Comparison of ENCODE assay signal across 14 cellular contexts in genomic region chr20:4012631-4013030, GRCh38. TPM values are rescaled to one million over a fixed set of nuclear protein-coding genes. Genes with fewer than 3 reads are reported as not detected.
DNase-seq lines count a peak whose midpoint lies in the region; ATAC-seq, FAIRE-seq and TF ChIP-seq lines count a peak whose summit lies in the region.
"Had no signal": no experiment of that assay in that cellular context is flagged by ENCODE, and none has a peak within 500 bp of the region (broad histone marks: within the 10 kb centered on the region; RNA-seq: fewer than 3 reads in every experiment).

No MANE protein-coding gene starts in this region.

- CTCF ChIA-PET in activated CD8-positive, alpha-beta memory T cell treated with anti-CD3 and anti-CD28 coated beads, Interleukin-2, amount 10 ng/mL, durations not matched to agents 7 days and 5 days (lab: Charles Lee) = interaction anchor here (1.6 to 4.7 kb wide), 3 partner anchors 59 to 73 kb away, joined by 7 to 44 read pairs (median 8); no protein-coding TSS in a partner anchor

- H3K4me3 Mint-ChIP-seq in CD14-positive monocyte = no peak overlapping the region
- no peak overlapping the region for H3K4me3 Mint-ChIP-seq in activated CD8-positive, alpha-beta memory T cell treated with anti-CD3 and anti-CD28 coated beads, Interleukin-2, amount 10 ng/mL, durations not matched to agents 7 days and 5 days

- peaks cover 62% of the 10 kb centered on the region for H3K4me1 Mint-ChIP-seq in CD14-positive monocyte
- H3K4me1 Mint-ChIP-seq in activated CD8-positive, alpha-beta memory T cell treated with anti-CD3 and anti-CD28 coated beads, Interleukin-2, amount 10 ng/mL, durations not matched to agents 7 days and 5 days = peaks cover 44% of the 10 kb centered on the region

- DNase-seq in CD14-positive monocyte (ENCODE audit: low spot score) (no peak), NCI-H460 (ENCODE audit: extremely low read depth, low read depth) (peak; percentile 52), epithelial cell of esophagus (ENCODE audit: low read depth) (peak; percentile 45), pons (ENCODE audit: low spot score) (peak; percentile 47), GM12892 (ENCODE audit: insufficient read length) (no peak), hippocampal formation (lab: John Stamatoyannopoulos, UW) (no peak)
- no peak for DNase-seq in activated CD8-positive, alpha-beta memory T cell treated with anti-CD3 and anti-CD28 coated beads, Interleukin-2, amount 10 ng/mL, durations not matched to agents 7 days and 5 days
- DNase-seq in activated CD4-positive, CD25-positive, alpha-beta regulatory T cell treated with anti-CD3 and anti-CD28 coated beads, Interleukin-2, amount 50 U/mL, for 72 hours = no peak
- DNase-seq: aorta, Caco-2, naive B cell had no signal

- H3K27me3 Mint-ChIP-seq in CD14-positive monocyte (ENCODE audit: low read depth in 3 of 3) = peaks cover 0 to 5% (median 0%) of the 10 kb centered on the region in 3 donors
- H3K27me3 Mint-ChIP-seq in activated CD8-positive, alpha-beta memory T cell treated with anti-CD3 and anti-CD28 coated beads, Interleukin-2, amount 10 ng/mL, durations not matched to agents 7 days and 5 days = no peaks in the 10 kb centered on the region
- H3K27me3 Mint-ChIP-seq: naive B cell had no signal

- peaks cover 0 to 2% (median 0%) of the 10 kb centered on the region in 7 donors for H3K9me3 Mint-ChIP-seq in CD14-positive monocyte
- H3K9me3 Mint-ChIP-seq in activated CD8-positive, alpha-beta memory T cell treated with anti-CD3 and anti-CD28 coated beads, Interleukin-2, amount 10 ng/mL, durations not matched to agents 7 days and 5 days (ENCODE audit: low read depth) = no peaks in the 10 kb centered on the region
- H3K9me3 Mint-ChIP-seq: naive B cell had no signal

- no peak overlapping the region for H3K4me3 ChIP-seq in epithelial cell of esophagus (ENCODE audit: low read length)

- intact Hi-C loops in CD14-positive monocyte (cut with micrococcal nuclease) = loop anchor here in 1 of 2 donors (5.0 kb wide), 1 partner anchor 75 kb away; no protein-coding TSS in a partner anchor

- no peak for ATAC-seq in activated CD8-positive, alpha-beta memory T cell treated with anti-CD3 and anti-CD28 coated beads, Interleukin-2, amount 10 ng/mL, durations not matched to agents 7 days and 5 days
- ATAC-seq: Panc1 had no signal

- peaks cover 17 to 25% of the 10 kb centered on the region in 2 donors for H3K36me3 Mint-ChIP-seq in CD14-positive monocyte
- peaks cover 9% of the 10 kb centered on the region for H3K36me3 Mint-ChIP-seq in activated CD8-positive, alpha-beta memory T cell treated with anti-CD3 and anti-CD28 coated beads, Interleukin-2, amount 10 ng/mL, durations not matched to agents 7 days and 5 days

- TF ChIP-seq POLR2A in GM12892 (IDR thresholded peaks at IDR 0.05; ENCODE audit: low read depth, low read length) = no peak

- TF ChIP-seq CTCF in CD14-positive monocyte (IDR thresholded peaks at IDR 0.05) (no peak), epithelial cell of esophagus (IDR thresholded peaks at IDR 0.05; ENCODE audit: insufficient read depth, low read depth, low read length, missing control alignments) (no peak)

- FAIRE-seq in GM12892 (lab: Jason Lieb, UNC) = no peak
- FAIRE-seq: H54, islet of Langerhans had no signal

- H3K27ac Mint-ChIP-seq in CD14-positive monocyte = peak overlapping the region in 5 of 7 donors; percentile 28 to 98 (median 90)
- no peak overlapping the region for H3K27ac Mint-ChIP-seq in activated CD8-positive, alpha-beta memory T cell treated with anti-CD3 and anti-CD28 coated beads, Interleukin-2, amount 10 ng/mL, durations not matched to agents 7 days and 5 days
- H3K27ac Mint-ChIP-seq: naive B cell had no signal

RNA-seq across cellular contexts. Expression of gene RNF24, which starts 2.7 kb away (rescaled TPM):
- 10 to 100 TPM; 18.6 to 36.2 TPM for polyA plus RNA-seq in CD14-positive monocyte
- total RNA-seq in NCI-H460 (2014; rRNA removed; shearing (Covaris generic)) = 8.5 and 11.3 TPM in 2 replicates
- polyA plus RNA-seq in NCI-H460 (2014; cell fraction: nucleus; rRNA removed) = 2.2 and 9.0 TPM in 2 replicates
- total RNA-seq in activated CD8-positive, alpha-beta memory T cell treated with anti-CD3 and anti-CD28 coated beads, Interleukin-2, amount 10 ng/mL, durations not matched to agents 7 days and 5 days = 10 to 100 TPM; 10.5 to 13.6 TPM
- polyA plus RNA-seq in GM12892 (2012; ENCODE audit: missing spikeins) = 5.8 TPM

Comparison
In these comparisons a context has a peak if more than half of its experiments do, and no peak if none do; other contexts are left out.
1. DNase-seq: peak in NCI-H460 (single experiment), epithelial cell of esophagus (single experiment) and pons (single experiment); none in CD14-positive monocyte (single experiment), activated CD8-positive, alpha-beta memory T cell treated with anti-CD3 and anti-CD28 coated beads, Interleukin-2, amount 10 ng/mL, durations not matched to agents 7 days and 5 days (single experiment), GM12892 (single experiment), activated CD4-positive, CD25-positive, alpha-beta regulatory T cell treated with anti-CD3 and anti-CD28 coated beads, Interleukin-2, amount 50 U/mL, for 72 hours (single experiment) and hippocampal formation (0 of 2).